Comparison of ENCODE assay signal across 8 cellular contexts in genomic region chr7:66654275-66655112, GRCh38. TPM values are rescaled to one million over a fixed set of nuclear protein-coding genes. Genes with fewer than 3 reads are reported as not detected.
DNase-seq lines count a peak whose midpoint lies in the region; ATAC-seq and TF ChIP-seq lines count a peak whose summit lies in the region.

No MANE protein-coding gene starts in this region.

- TF ChIP-seq CTCF in CD14-positive monocyte (IDR thresholded peaks at IDR 0.05) (no peak), liver (IDR thresholded peaks at IDR 0.05; ENCODE audit: low read depth, low read length, missing input control) (no peak)

- H3K9me3 Mint-ChIP-seq in CD14-positive monocyte: peaks cover 0 to 6% (median 0%) of the 10 kb centered on the region in 7 donors

- no peaks in the 10 kb centered on the region for H3K9me3 ChIP-seq in liver (ENCODE audit: control insufficient read depth in 4 of 4, low read length in 3 of 4)

- DNase-seq in CD14-positive monocyte (ENCODE audit: low spot score) (peak; percentile 99), NCI-H748 (lab: John Stamatoyannopoulos, UW; ENCODE audit: unreplicated experiment) (peak; percentile 99), dermis blood vessel endothelial cell (peak; percentile 99)
- peak; percentile 93 to 94 for DNase-seq in activated CD4-positive, alpha-beta T cell treated with anti-CD3 and anti-CD28 coated beads, Interleukin-2, amount 50 U/mL, for 4 hours
- peak; percentile 96 for DNase-seq in stimulated activated CD4-positive, alpha-beta T cell treated with anti-CD3 and anti-CD28 coated beads, Interleukin-4, amount 100 ng/mL, for 1 hour

- H3K4me1 ChIP-seq in liver (ENCODE audit: control insufficient read depth in 4 of 4, insufficient read depth in 4 of 4, low read length in 3 of 4): peaks cover 0 to 9% (median 5%) of the 10 kb centered on the region in 4 donors

- H3K36me3 Mint-ChIP-seq in CD14-positive monocyte: peaks cover 6 to 9% of the 10 kb centered on the region in 2 donors

- no peaks in the 10 kb centered on the region for H3K36me3 ChIP-seq in liver (ENCODE audit: control insufficient read depth in 4 of 4, insufficient read depth in 3 of 4, low read depth in 1 of 4, low read length in 3 of 4)

- peak overlapping the region; percentile 97 to 100 (median 98) for H3K27ac Mint-ChIP-seq in CD14-positive monocyte

- peaks cover 0 to 7% (median 7%) of the 10 kb centered on the region in 3 donors for H3K27me3 Mint-ChIP-seq in CD14-positive monocyte (ENCODE audit: low read depth in 3 of 3)

- peak overlapping the region; percentile 74 to 99 for H3K9ac ChIP-seq in liver (ENCODE audit: low read depth in 1 of 2, low read length in 2 of 2)

- peaks cover 20% of the 10 kb centered on the region for H3K4me1 Mint-ChIP-seq in CD14-positive monocyte

- TF ChIP-seq RAD21 in liver (IDR thresholded peaks at IDR 0.05): peak; percentile 44 to 60

- WGBS in liver: under 1% methylated on average over 92 of the region's 92 CpGs

- ATAC-seq in GM19395 (IDR thresholded peaks at IDR 0.05; ENCODE audit: unreplicated experiment): peak; percentile 94
- peak; percentile 91 for ATAC-seq in HG03558 (IDR thresholded peaks at IDR 0.05; ENCODE audit: extremely low read depth, unreplicated experiment)

- H3K4me3 Mint-ChIP-seq in CD14-positive monocyte: peak overlapping the region; percentile 90 to 95

- no peaks in the 10 kb centered on the region for H3K27me3 ChIP-seq in liver (ENCODE audit: control insufficient read depth in 4 of 4, insufficient read depth in 4 of 4, low read length in 3 of 4)

- peak overlapping the region; percentile 98 to 100 for H3K27ac ChIP-seq in liver (ENCODE audit: low read depth in 1 of 2, low read length in 2 of 2)

- peak overlapping the region; percentile 64 to 94 (median 71) for H3K4me3 ChIP-seq in liver (ENCODE audit: low read depth in 1 of 3, low read length in 3 of 3)

- intact Hi-C loops in CD14-positive monocyte (cut with micrococcal nuclease): loop anchor here (2.0 to 10.0 kb wide), 2 partner anchors 26 to 60 kb away; partner anchors contain the start of gene KCTD7 (in 2 of the 2)

TF ChIP-seq in liver, 16 proteins besides CTCF, POLR2A, EP300 and RAD21:
- peak; percentile 41 to 51 for TF ChIP-seq HNF4A (conservative IDR thresholded peaks at IDR 0.05)
- TF ChIP-seq REST (IDR thresholded peaks at IDR 0.05): peak; percentile 70
- TF ChIP-seq YY1 (IDR thresholded peaks at IDR 0.05): peak; percentile 70
- TF ChIP-seq ZBTB33 (IDR thresholded peaks at IDR 0.05): no peak
- TF ChIP-seq HNF4G (IDR thresholded peaks at IDR 0.05): no peak
- no peak for TF ChIP-seq FOXA2 (IDR thresholded peaks at IDR 0.05)
- no peak for TF ChIP-seq FOXA1 (IDR thresholded peaks at IDR 0.05)
- peak; percentile 91 to 97 for TF ChIP-seq GABPA (IDR thresholded peaks at IDR 0.05 in 1 of 2, conservative IDR thresholded peaks at IDR 0.05 in 1 of 2)
- peak; percentile 58 to 61 for TF ChIP-seq RXRA (IDR thresholded peaks at IDR 0.05)
- peak in 1 of 2 donors; percentile 61 for TF ChIP-seq EGR1 (IDR thresholded peaks at IDR 0.05; ENCODE audit: low read depth in 2 of 2)
- TF ChIP-seq, protein P1, sequence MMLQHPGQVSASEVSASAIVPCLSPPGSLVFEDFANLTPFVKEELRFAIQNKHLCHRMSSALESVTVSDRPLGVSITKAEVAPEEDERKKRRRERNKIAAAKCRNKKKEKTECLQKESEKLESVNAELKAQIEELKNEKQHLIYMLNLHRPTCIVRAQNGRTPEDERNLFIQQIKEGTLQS (IDR thresholded peaks at IDR 0.05): no peak
- TF ChIP-seq NR2F2 (IDR thresholded peaks at IDR 0.05): peak; percentile 88
- TF ChIP-seq SP1 (IDR thresholded peaks at IDR 0.05): peak; percentile 78
- TF ChIP-seq TAF1 (conservative IDR thresholded peaks at IDR 0.05): peak; percentile 75
- TF ChIP-seq JUND (IDR thresholded peaks at IDR 0.05): no peak
- TF ChIP-seq, protein P2, sequence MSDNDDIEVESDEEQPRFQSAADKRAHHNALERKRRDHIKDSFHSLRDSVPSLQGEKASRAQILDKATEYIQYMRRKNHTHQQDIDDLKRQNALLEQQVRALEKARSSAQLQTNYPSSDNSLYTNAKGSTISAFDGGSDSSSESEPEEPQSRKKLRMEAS (IDR thresholded peaks at IDR 0.05): peak; percentile 51

RNA-seq across cellular contexts. Expression of gene KCTD7, which starts 25.8 kb away (rescaled TPM):
- 1 to 10 TPM; 1.8 to 2.7 TPM for polyA plus RNA-seq in CD14-positive monocyte
- 6.2 and 6.5 TPM in 2 replicates for total RNA-seq in dermis blood vessel endothelial cell
- total RNA-seq in liver: 1 to 10 TPM; 4.4 to 5.1 TPM
- polyA plus RNA-seq in liver: 1 to 10 TPM; 1.4 to 1.5 TPM

Comparison
In these comparisons a context has a peak if more than half of its experiments do, and no peak if none do; other contexts are left out.
1. Peak in every context shown above with its lines: DNase-seq, ATAC-seq, H3K4me3 ChIP-seq and H3K27ac ChIP-seq.